13 cellular contexts compared by ENCODE assay signal in genomic region chr14:76753799-76754198, GRCh38. TPM values are rescaled to one million over a fixed set of nuclear protein-coding genes. Genes with fewer than 3 reads are reported as not detected.
DNase-seq lines count a peak whose midpoint lies in the region; ATAC-seq and TF ChIP-seq lines count a peak whose summit lies in the region.
"Had no signal": no experiment of that assay in that cellular context is flagged by ENCODE, and none has a peak within 500 bp of the region (broad histone marks: within the 10 kb centered on the region; RNA-seq: fewer than 3 reads in every experiment).

No MANE protein-coding gene starts in this region.

- H3K79me2 ChIP-seq in SK-N-SH (ENCODE audit: insufficient read depth): no peaks in the 10 kb centered on the region

- H3K36me3 ChIP-seq in SK-N-SH (replicated peaks in 1 of 2; ENCODE audit: control insufficient read depth in 1 of 2, insufficient read depth in 2 of 2, low read length in 1 of 2): no peaks in the 10 kb centered on the region
- H3K36me3 ChIP-seq in right atrium auricular region: no peaks in the 10 kb centered on the region
- H3K36me3 ChIP-seq: BLaER1 treated with 17β-estradiol and CSF1 and Interleukin-3, amounts not matched to agents 10 nM and 100 nM had no signal

- H3K9ac ChIP-seq in SK-N-SH: no peak overlapping the region
- H3K9ac ChIP-seq: BLaER1 treated with 17β-estradiol and CSF1 and Interleukin-3, amounts not matched to agents 10 nM and 100 nM; GM23248 had no signal

- POLR2A ChIA-PET in SK-N-SH (lab: Yijun Ruan, JAX): no interaction called here

- intact Hi-C loops in Right ventricle myocardium inferior (cut with DNase I): no loop called here
- intact Hi-C loops in right cardiac atrium (cut with DNase I): no loop called here

- TF ChIP-seq CTCF in SK-N-SH (IDR thresholded peaks at IDR 0.05): no peak
- TF ChIP-seq CTCF in right atrium auricular region (IDR thresholded peaks at IDR 0.05): no peak

- 73% methylated on average over 3 of the region's 4 CpGs for WGBS in SK-N-SH (ENCODE audit: low lambda C conversion rate)
- 64% methylated on average over 4 of the region's 4 CpGs for WGBS in right cardiac atrium

- H3K4me1 ChIP-seq in SK-N-SH (ENCODE audit: control insufficient read depth in 1 of 2, insufficient read depth in 2 of 2, low read depth in 1 of 2, low read length in 1 of 2): peaks cover 0 to 4% of the 10 kb centered on the region in 2 experiments; a peak in 1 of 4 replicates
- H3K4me1 ChIP-seq in right atrium auricular region: peaks cover 0 to 18% of the 10 kb centered on the region in 2 donors
- H3K4me1 ChIP-seq in right cardiac atrium (ENCODE audit: control insufficient read depth, insufficient read depth, low read length): peaks cover 4% of the 10 kb centered on the region

- H4K20me1 ChIP-seq in SK-N-SH (ENCODE audit: insufficient read depth): no peaks in the 10 kb centered on the region
- H4K20me1 ChIP-seq: BLaER1 treated with 17β-estradiol and CSF1 and Interleukin-3, amounts not matched to agents 10 nM and 100 nM had no signal

- CTCF ChIA-PET in SK-N-SH (lab: Yijun Ruan, JAX): interaction anchor here (1.3 to 2.0 kb wide), 2 partner anchors 35 to 44 kb away, joined by 3 to 7 read pairs; no protein-coding TSS in a partner anchor

- no peak for TF ChIP-seq RAD21 in SK-N-SH (IDR thresholded peaks at IDR 0.05; ENCODE audit: low read length)

- no peak overlapping the region for H3K27ac ChIP-seq in SK-N-SH (ENCODE audit: low read depth in 2 of 2, low read length in 1 of 2)
- H3K27ac ChIP-seq in right atrium auricular region: peak overlapping the region; percentile 21 to 42
- peak overlapping the region; percentile 66 for H3K27ac ChIP-seq in right cardiac atrium (ENCODE audit: low read length)
- H3K27ac ChIP-seq: BLaER1 treated with 17β-estradiol and CSF1 and Interleukin-3, amounts not matched to agents 10 nM and 100 nM; GM23248 had no signal

- peak; percentile 2 for DNase-seq in SK-N-SH
- no peak for DNase-seq in right atrium auricular region (ENCODE audit: low spot score)
- no peak for DNase-seq in Right ventricle myocardium inferior (ENCODE audit: missing footprints)
- no peak for DNase-seq in right cardiac atrium
- no peak for DNase-seq in RPMI8226
- DNase-seq in HT-29 (ENCODE audit: low spot score): no peak
- DNase-seq: 8988T; AML-193; CD4-positive, CD25-positive, alpha-beta regulatory T cell; DMS 273 treated with DMSO at 0.1 percent for 48 hours; GM23248 had no signal

- H3K9me3 ChIP-seq in SK-N-SH (no peaks in the 10 kb centered on the region), right atrium auricular region (peaks cover 0 to 5% of the 10 kb centered on the region in 2 donors), right cardiac atrium (ENCODE audit: control insufficient read depth, low read length) (no peaks in the 10 kb centered on the region)

- no peak overlapping the region for H2AFZ ChIP-seq in SK-N-SH (ENCODE audit: low read depth)
- H2AFZ ChIP-seq: GM23248 had no signal

- no peaks in the 10 kb centered on the region for H3F3A ChIP-seq in SK-N-SH (replicated peaks; ENCODE audit: insufficient read depth)

- no peak for TF ChIP-seq EP300 in SK-N-SH (IDR thresholded peaks at IDR 0.05; ENCODE audit: borderline replicate concordance in 1 of 2, low read depth in 1 of 2, low read length in 1 of 2)

- H3K4me3 ChIP-seq in SK-N-SH (ENCODE audit: low read depth in 2 of 2, low read length in 1 of 2): no peak overlapping the region
- no peak overlapping the region for H3K4me3 ChIP-seq in right atrium auricular region
- no peak overlapping the region for H3K4me3 ChIP-seq in right cardiac atrium (ENCODE audit: low read length)
- H3K4me3 ChIP-seq: BLaER1 treated with 17β-estradiol and CSF1 and Interleukin-3, amounts not matched to agents 10 nM and 100 nM; GM23248 had no signal

- H3K27me3 ChIP-seq in SK-N-SH (ENCODE audit: insufficient read depth) (no peaks in the 10 kb centered on the region), right atrium auricular region (no peaks in the 10 kb centered on the region), right cardiac atrium (ENCODE audit: control insufficient read depth, insufficient read depth) (no peaks in the 10 kb centered on the region)
- H3K27me3 ChIP-seq: BLaER1 treated with 17β-estradiol and CSF1 and Interleukin-3, amounts not matched to agents 10 nM and 100 nM had no signal

- ATAC-seq in SK-N-SH treated with all-trans-retinoic acid at 6 μM for 48 hours (no peak), Right ventricle myocardium inferior (no peak), right cardiac atrium (peak; percentile 45 to 61)

- no peaks in the 10 kb centered on the region for H3K9me2 ChIP-seq in SK-N-SH

- no peak overlapping the region for H3K4me2 ChIP-seq in SK-N-SH

TF ChIP-seq in SK-N-SH, 30 proteins besides CTCF, POLR2A, EP300 and RAD21 (continues in another document):
- no peak for TF ChIP-seq ZBTB33 (IDR thresholded peaks at IDR 0.05; ENCODE audit: borderline replicate concordance, low read depth)
- no peak for TF ChIP-seq FOSL2 (IDR thresholded peaks at IDR 0.05; ENCODE audit: borderline replicate concordance, low read depth)
- no peak for TF ChIP-seq GATA2 (CRISPR knock-in tag; IDR thresholded peaks at IDR 0.05)
- TF ChIP-seq TCF12 (IDR thresholded peaks at IDR 0.05): no peak
- TF ChIP-seq TEAD4 (IDR thresholded peaks at IDR 0.05; ENCODE audit: borderline replicate concordance, insufficient read depth): no peak
- TF ChIP-seq POLR2AphosphoS5 (IDR thresholded peaks at IDR 0.05; ENCODE audit: low read depth, low read length): no peak
- no peak for TF ChIP-seq MEF2A (IDR thresholded peaks at IDR 0.05; ENCODE audit: borderline replicate concordance, low read depth)
- no peak for TF ChIP-seq SIN3A (IDR thresholded peaks at IDR 0.05; ENCODE audit: borderline replicate concordance, low read depth, low read length)
- no peak for TF ChIP-seq EZH2phosphoT487 (IDR thresholded peaks at IDR 0.05; ENCODE audit: borderline replicate concordance, low read depth)

TF ChIP-seq in SK-N-SH treated with all-trans-retinoic acid at 6 μM for 48 hours, 23 proteins besides CTCF, POLR2A, EP300 and RAD21:
- TF ChIP-seq PPARA (CRISPR knock-in tag; IDR thresholded peaks at IDR 0.05; ENCODE audit: borderline replicate concordance) (no peak), TSHZ2 (CRISPR knock-in tag; IDR thresholded peaks at IDR 0.05) (no peak), ZNF8 (CRISPR knock-in tag; IDR thresholded peaks at IDR 0.05) (no peak), ZFP3 (CRISPR knock-in tag; IDR thresholded peaks at IDR 0.05) (no peak), OSR1 (CRISPR knock-in tag; IDR thresholded peaks at IDR 0.05) (no peak), TCF4 (CRISPR knock-in tag; IDR thresholded peaks at IDR 0.05; ENCODE audit: borderline replicate concordance) (no peak)

RNA-seq across cellular contexts. Expression of gene VASH1, which starts 7.5 kb away (rescaled TPM):
- polyA plus RNA-seq in SK-N-SH (2012; rRNA removed): 4.8 and 4.9 TPM in 2 replicates
- polyA plus RNA-seq in SK-N-SH (2012; cell fraction: cytosol; rRNA removed): 2.1 and 2.8 TPM in 2 replicates
- 18.6 and 33.7 TPM in 2 replicates for polyA plus RNA-seq in SK-N-SH (2012; cell fraction: nucleus; rRNA removed)
- 10 to 100 TPM; 14.3 to 26.1 TPM for total RNA-seq in right atrium auricular region
- total RNA-seq in Right ventricle myocardium inferior: 14.4 TPM
- total RNA-seq in right cardiac atrium: 10 to 100 TPM; 27.6 to 85.2 (median 37.5) TPM
- 23.1 TPM for polyA plus RNA-seq in right cardiac atrium
- not detected in 2 replicates for total RNA-seq in HT-29 (2014; rRNA removed; shearing (Covaris generic))

RNA-seq across cellular contexts. Expression of gene ANGEL1, which starts 58.9 kb away (rescaled TPM):
- polyA plus RNA-seq in SK-N-SH (2012; rRNA removed) (14.1 and 20.7 TPM in 2 replicates), right cardiac atrium (12.8 TPM)
- 7.5 and 9.8 TPM in 2 replicates for polyA plus RNA-seq in SK-N-SH (2012; cell fraction: cytosol; rRNA removed)
- polyA plus RNA-seq in SK-N-SH (2012; cell fraction: nucleus; rRNA removed): 48.0 and 56.1 TPM in 2 replicates
- total RNA-seq in right atrium auricular region (10 to 100 TPM; 19.6 to 23.6 TPM), Right ventricle myocardium inferior (10.5 TPM), right cardiac atrium (10 to 100 TPM; 19.9 to 24.9 (median 20.3) TPM)
- 5.2 and 6.2 TPM in 2 replicates for total RNA-seq in HT-29 (2014; rRNA removed; shearing (Covaris generic))

Comparison
In these comparisons a context has a peak if more than half of its experiments do, and no peak if none do; other contexts are left out.
1. ATAC-seq: peak in right cardiac atrium (2 of 2); none in SK-N-SH treated with all-trans-retinoic acid at 6 μM for 48 hours (single experiment) and Right ventricle myocardium inferior (single experiment).
2. H3K27ac ChIP-seq: peak in right atrium auricular region (2 of 2) and right cardiac atrium (single experiment); none in SK-N-SH (0 of 2).
3. RNA of gene VASH1, which starts 7.5 kb away (total RNA-seq): 27.6 to 85.2 TPM in right cardiac atrium, 14.3 to 26.1 TPM in right atrium auricular region and 14.4 TPM in Right ventricle myocardium inferior (single experiment); not detected in HT-29; every median in the first group is over 10 times any median in the second.